Comparison of ENCODE assay signal across 8 cellular contexts in genomic region chr10:126598009-126598408, GRCh38.
DNase-seq lines count a peak whose midpoint lies in the region; TF ChIP-seq lines count a peak whose summit lies in the region.

No MANE protein-coding gene starts in this region.

- no peaks in the 10 kb centered on the region for H3K36me3 ChIP-seq in PC-9 (ENCODE audit: low read depth)

- H3K4me1 ChIP-seq in PC-9 (replicated peaks; ENCODE audit: insufficient read depth) = no peaks in the 10 kb centered on the region; the same call in 1 of the 2 replicates

- DNase-seq in SIG-M5 treated with dmso at 0.1 percent for 504 hours (lab: John Stamatoyannopoulos, UW; ENCODE audit: unreplicated experiment) (peak; percentile 26), SIG-M5 (lab: John Stamatoyannopoulos, UW) (no peak), HFF-Myc (ENCODE audit: extremely low read depth, low read depth) (no peak), PC-9 (peak in 1 of 2 experiments; percentile 46), fibroblast of mammary gland (ENCODE audit: low read depth) (peak; percentile 59), retinal pigment epithelial cell (ENCODE audit: low read depth) (no peak), middle frontal gyrus (ENCODE audit: extremely low spot score, low spot score) (no peak)
- no peak for DNase-seq in activated CD8-positive, alpha-beta memory T cell treated with anti-CD3 and anti-CD28 coated beads, Interleukin-2, amount 50 U/mL, for 4 hours

- H3F3A ChIP-seq in PC-9 (ENCODE audit: insufficient read depth, low read depth) = no peaks in the 10 kb centered on the region

- BruUV-seq in PC-9 (replicated peaks; lab: Mats Ljungman, UMichigan) = no TSS peak

- no peak overlapping the region for H3K27ac ChIP-seq in PC-9

- TF ChIP-seq CTCF in HFF-Myc (IDR thresholded peaks at IDR 0.05; ENCODE audit: low read depth, low read length, missing control alignments) (peak; percentile 75), PC-9 (conservative IDR thresholded peaks at IDR 0.05) (peak; percentile 60), fibroblast of mammary gland (conservative IDR thresholded peaks at IDR 0.05; ENCODE audit: control insufficient read depth, insufficient read depth, low read depth, low read length) (peak; percentile 75), retinal pigment epithelial cell (conservative IDR thresholded peaks at IDR 0.05; ENCODE audit: low read depth, low read length) (peak; percentile 85)

- no peaks in the 10 kb centered on the region for H3K9me2 ChIP-seq in PC-9 (ENCODE audit: insufficient read depth)

- H3K79me2 ChIP-seq in PC-9 (ENCODE audit: low read depth) = no peaks in the 10 kb centered on the region

- no peak overlapping the region for H3K4me3 ChIP-seq in HFF-Myc (replicated peaks; ENCODE audit: low read depth, low read length)
- no peak overlapping the region for H3K4me3 ChIP-seq in PC-9
- H3K4me3 ChIP-seq in fibroblast of mammary gland (ENCODE audit: control insufficient read depth, low read depth, low read length) = no peak overlapping the region
- no peak overlapping the region for H3K4me3 ChIP-seq in retinal pigment epithelial cell (ENCODE audit: low read length)

- H4K20me1 ChIP-seq in PC-9 (ENCODE audit: insufficient read depth) = no peaks in the 10 kb centered on the region

- no peak overlapping the region for H3K4me2 ChIP-seq in PC-9

- intact Hi-C loops in PC-9 (cut with micrococcal nuclease; ENCODE audit: unreplicated experiment) = no loop called here

- H3K27me3 ChIP-seq in PC-9 (ENCODE audit: insufficient read depth, low read depth) = no peaks in the 10 kb centered on the region

- H3K9me3 ChIP-seq in PC-9 (ENCODE audit: insufficient read depth, low read depth) = no peaks in the 10 kb centered on the region

- POLR2A ChIA-PET in PC-9 (lab: Charles Lee; ENCODE audit: unreplicated experiment) = no interaction called here

- no peak overlapping the region for H2AFZ ChIP-seq in PC-9

- CTCF ChIA-PET in PC-9 (lab: Charles Lee) = interaction anchor here (0.6 to 0.8 kb wide), 2 partner anchors 664 to 781 kb away, joined by 5 to 24 read pairs; no protein-coding TSS in a partner anchor

Comparison
In these comparisons a context has a peak if more than half of its experiments do, and no peak if none do; other contexts are left out.
1. DNase-seq: peak in SIG-M5 treated with dmso at 0.1 percent for 504 hours (single experiment) and fibroblast of mammary gland (single experiment); none in SIG-M5 (single experiment), HFF-Myc (single experiment), retinal pigment epithelial cell (single experiment), middle frontal gyrus (single experiment) and activated CD8-positive, alpha-beta memory T cell treated with anti-CD3 and anti-CD28 coated beads, Interleukin-2, amount 50 U/mL, for 4 hours (single experiment).
2. Peak in every context shown above with its lines, with median percentiles within 50 percentile points of each other: CTCF ChIP-seq.